In the genomic region with DNA sequence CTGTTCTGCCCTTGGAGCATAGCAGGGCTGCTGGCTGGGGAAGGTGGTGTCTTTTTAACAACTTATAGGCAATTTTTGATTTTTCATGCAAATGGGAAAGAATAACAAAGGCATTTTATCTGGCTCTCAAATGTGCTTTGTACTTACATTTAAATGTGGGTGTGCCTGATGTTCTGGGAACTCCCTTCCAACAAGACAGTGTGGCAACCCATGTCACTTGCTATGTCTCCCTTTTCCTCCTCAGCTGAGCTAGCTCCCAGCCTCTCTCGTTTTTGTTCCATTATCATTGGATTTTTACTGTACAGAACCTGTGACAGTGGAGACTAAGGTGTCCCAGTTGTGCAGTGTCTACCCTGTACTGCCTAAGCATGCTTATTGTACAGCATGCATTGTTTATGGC, we compare ENCODE assay signal across 14 cellular contexts.
A peak's percentile ranks its signal among the peaks of the same experiment; 100 is the strongest.
DNase-seq lines count a peak whose midpoint lies in the region; ATAC-seq and TF ChIP-seq lines count a peak whose summit lies in the region.
"Had no signal": no experiment of that assay in that cellular context is flagged by ENCODE, and none has a peak within 500 bp of the region (broad histone marks: within the 10 kb centered on the region; RNA-seq: fewer than 3 reads in every experiment).

No MANE protein-coding gene starts in this region.

- no peak for DNase-seq in left ventricle myocardium inferior
- no peak for DNase-seq in Right ventricle myocardium inferior (ENCODE audit: missing footprints)
- no peak for DNase-seq in left colon
- no peak for DNase-seq in activated CD4-positive, alpha-beta T cell treated with anti-CD3 and anti-CD28 coated beads for 1 hour
- DNase-seq: ACHN; C1 segment of cervical spinal cord; Calu3; CD4-positive, alpha-beta T cell; DMS 273 treated with DMSO at 0.1 percent for 48 hours; GM23248; H7 had no signal

- intact Hi-C loops in left ventricle myocardium inferior (cut with micrococcal nuclease), result no loop called here
- intact Hi-C loops in Right ventricle myocardium inferior (cut with DNase I), result loop anchor here (5.0 kb wide), 1 partner anchor 136 kb away; a partner anchor contains a TSS
- intact Hi-C loops in left colon (cut with DNase I, micrococcal nuclease), result no loop called here

- H3K4me1 ChIP-seq in left ventricle myocardium inferior, result peaks cover 97% of the 10 kb centered on the region

- no peak for ATAC-seq in Right ventricle myocardium inferior
- peak; percentile 28 for ATAC-seq in left colon
- no peak for ATAC-seq in GM19452 (IDR thresholded peaks at IDR 0.05; ENCODE audit: unreplicated experiment)

- H3K9me3 ChIP-seq in left ventricle myocardium inferior (replicated peaks), result no peaks in the 10 kb centered on the region

- TF ChIP-seq CTCF in left ventricle myocardium inferior (IDR thresholded peaks at IDR 0.05; ENCODE audit: borderline replicate concordance), result no peak

- no peaks in the 10 kb centered on the region for H3K36me3 ChIP-seq in left ventricle myocardium inferior

- H3K4me3 ChIP-seq in left ventricle myocardium inferior, result no peak overlapping the region
- H3K4me3 ChIP-seq: GM23248 had no signal

- no peaks in the 10 kb centered on the region for H3K27me3 ChIP-seq in left ventricle myocardium inferior (ENCODE audit: low read depth)

- H3K27ac ChIP-seq in left ventricle myocardium inferior (replicated peaks) (peak overlapping the region; percentile 85), angular gyrus (ENCODE audit: low read depth, low read length) (peak overlapping the region; percentile 69), temporal lobe (ENCODE audit: low read depth, low read length) (peak overlapping the region; percentile 44)
- H3K27ac ChIP-seq: GM23248 had no signal
